Comparison of ENCODE assay signal across 15 cellular contexts in genomic region chr9:137683307-137683864, GRCh38.
"Had no signal": no experiment of that assay in that cellular context is flagged by ENCODE, and none has a peak within 500 bp of the region (broad histone marks: within the 10 kb centered on the region; RNA-seq: fewer than 3 reads in every experiment).

No MANE protein-coding gene starts in this region.

- H3K27ac ChIP-seq: coronary artery, esophagus muscularis mucosa, lower lobe of right lung, parathyroid adenoma had no signal

- H2AFZ ChIP-seq: parathyroid adenoma had no signal

- H3K9me3 ChIP-seq: body of pancreas, esophagus muscularis mucosa, lower lobe of right lung had no signal

- H3K27me3 ChIP-seq: body of pancreas, esophagus muscularis mucosa had no signal

- H3K4me1 ChIP-seq: parathyroid adenoma had no signal

- DNase-seq: activated CD4-positive, alpha-beta memory T cell treated with anti-CD3 and anti-CD28 coated beads for 36 hours; activated CD4-positive, alpha-beta T cell treated with anti-CD3 and anti-CD28 coated beads for 1 hour; activated CD8-positive, alpha-beta memory T cell treated with anti-CD3 and anti-CD28 coated beads, Interleukin-2, amount 10 ng/mL, durations not matched to agents 7 days and 5 days; activated T-cell treated with anti-CD3 and anti-CD28 coated beads, Interleukin-2, amount 50 U/mL, for 1 hour; amniotic stem cell; body of pancreas; central memory CD4-positive, alpha-beta T cell; effector CD4-positive, alpha-beta T cell; left colon; lower lobe of right lung; stimulated activated CD4-positive, alpha-beta T cell treated with anti-CD3 and anti-CD28 coated beads, Interleukin-12 subunit alpha, Interleukin-12 subunit beta, amount 100 ng/mL, for 4 hours; stimulated activated CD4-positive, alpha-beta T cell treated with anti-CD3 and anti-CD28 coated beads, Interleukin-2, amount 100 ng/mL, for 24 hours had no signal

- H3K4me3 ChIP-seq: body of pancreas, coronary artery, esophagus muscularis mucosa, lower lobe of right lung had no signal
